In the genomic region with DNA sequence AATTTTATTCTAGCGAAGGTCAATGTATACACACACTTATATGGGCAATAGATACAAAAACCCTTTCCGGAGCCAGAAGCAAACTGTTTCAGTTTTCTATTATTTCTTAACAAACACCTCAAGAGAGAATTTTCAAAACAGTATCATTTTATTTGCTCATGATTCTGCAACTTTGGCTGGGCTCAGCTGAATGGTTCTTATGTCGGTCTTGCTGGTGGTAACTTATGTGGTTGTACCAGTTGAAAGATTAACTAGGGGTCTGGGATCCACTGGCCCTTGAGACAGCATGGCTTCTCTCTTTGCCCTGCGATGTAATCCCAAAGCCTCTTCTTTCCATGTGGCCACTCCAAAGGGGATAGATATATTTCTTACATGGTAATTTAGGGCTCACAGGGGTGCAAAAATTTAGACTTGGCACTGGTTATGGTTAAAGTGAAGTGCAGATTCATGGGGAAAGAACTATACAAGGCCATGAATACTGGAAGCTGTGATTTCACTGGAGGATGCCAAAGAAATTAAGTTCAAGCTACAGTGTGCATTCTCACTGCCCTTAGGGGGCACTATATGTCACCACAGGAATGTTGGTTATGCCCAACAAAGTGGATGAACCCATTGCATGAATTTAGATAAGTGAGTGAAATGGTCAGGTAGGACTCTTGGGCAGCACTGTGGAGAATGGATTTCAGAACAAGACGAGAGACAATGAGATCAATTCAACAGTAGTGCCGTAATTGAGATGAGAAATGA, we compare ENCODE assay signal across 21 cellular contexts.
DNase-seq lines count a peak whose midpoint lies in the region; ATAC-seq, FAIRE-seq and TF ChIP-seq lines count a peak whose summit lies in the region.
"Had no signal": no experiment of that assay in that cellular context is flagged by ENCODE, and none has a peak within 500 bp of the region (broad histone marks: within the 10 kb centered on the region; RNA-seq: fewer than 3 reads in every experiment).

No MANE protein-coding gene starts in this region.

- DNase-seq in SK-N-SH (no peak), GM23338 (ENCODE audit: low spot score) (no peak), H54 (ENCODE audit: insufficient read length, low spot score) (no peak), middle frontal gyrus (ENCODE audit: extremely low spot score, low spot score) (no peak)
- DNase-seq: CD4-positive, CD25-positive, alpha-beta regulatory T cell; DMS79; GOT3; IMR-90; Kasumi-1; MV-4-11; NCI-H1694; NCI-H69; Peyer's patch; SHP77 treated with DMSO at 0.1 percent for 48 hours had no signal

- no peaks in the 10 kb centered on the region for H3F3A ChIP-seq in SK-N-SH (replicated peaks; ENCODE audit: insufficient read depth)
- no peaks in the 10 kb centered on the region for H3F3A ChIP-seq in GM23338 (replicated peaks; ENCODE audit: low read depth)

- H3K9me3 Mint-ChIP-seq in GM23338 = peaks cover 16% of the 10 kb centered on the region

- TF ChIP-seq POLR2A in H54 (IDR thresholded peaks at IDR 0.05; ENCODE audit: low read depth, low read length) = no peak

- no peak overlapping the region for H3K4me3 Mint-ChIP-seq in GM23338
- H3K4me3 Mint-ChIP-seq: CD4-positive, CD25-positive, alpha-beta regulatory T cell; T-helper 2 cell treated with Interferon-gamma antibody and Interleukin-4, amounts not matched to agents 5 μg/mL and 100 μg/mL, for 36 hours had no signal

- no peak overlapping the region for H3K4me3 ChIP-seq in SK-N-SH (ENCODE audit: low read depth in 2 of 2, low read length in 1 of 2)
- H3K4me3 ChIP-seq in GM23338 = no peak overlapping the region
- H3K4me3 ChIP-seq in OCI-LY3 (ENCODE audit: low read length) = no peak overlapping the region
- H3K4me3 ChIP-seq: Peyer's patch had no signal

- no peaks in the 10 kb centered on the region for H3K36me3 ChIP-seq in SK-N-SH (replicated peaks in 1 of 2; ENCODE audit: control insufficient read depth in 1 of 2, insufficient read depth in 2 of 2, low read length in 1 of 2)
- no peaks in the 10 kb centered on the region; the same call in 1 of the 2 replicates for H3K36me3 ChIP-seq in GM23338 (ENCODE audit: insufficient read depth)
- H3K36me3 ChIP-seq in OCI-LY3 (replicated peaks; ENCODE audit: low read depth, low read length) = no peaks in the 10 kb centered on the region
- H3K36me3 ChIP-seq: Peyer's patch had no signal

- no peak overlapping the region for H3K27ac Mint-ChIP-seq in GM23338
- H3K27ac Mint-ChIP-seq: CD4-positive, CD25-positive, alpha-beta regulatory T cell; T-helper 2 cell treated with Interferon-gamma antibody and Interleukin-4, amounts not matched to agents 5 μg/mL and 100 μg/mL, for 36 hours had no signal

- 58% methylated on average over 6 of the region's 6 CpGs for WGBS in SK-N-SH (ENCODE audit: low lambda C conversion rate)

- no peak overlapping the region for H3K4me2 ChIP-seq in SK-N-SH
- no peak overlapping the region for H3K4me2 ChIP-seq in GM23338
- H3K4me2 ChIP-seq in OCI-LY3 (ENCODE audit: low read length) = no peak overlapping the region

- CTCF ChIA-PET in SK-N-SH (lab: Yijun Ruan, JAX) = no interaction called here

- H3K27me3 ChIP-seq in SK-N-SH (ENCODE audit: insufficient read depth) (no peaks in the 10 kb centered on the region), GM23338 (ENCODE audit: insufficient read depth) (no peaks in the 10 kb centered on the region), OCI-LY3 (ENCODE audit: low read depth, low read length) (no peaks in the 10 kb centered on the region)
- H3K27me3 ChIP-seq: Peyer's patch had no signal

- H2AFZ ChIP-seq in SK-N-SH (ENCODE audit: low read depth) = no peak overlapping the region
- no peak overlapping the region for H2AFZ ChIP-seq in GM23338
- H2AFZ ChIP-seq in OCI-LY3 (ENCODE audit: low read depth, low read length) = no peak overlapping the region

- no peak overlapping the region for H3K27ac ChIP-seq in SK-N-SH (ENCODE audit: low read depth in 2 of 2, low read length in 1 of 2)
- no peak overlapping the region for H3K27ac ChIP-seq in GM23338 (ENCODE audit: low read depth)
- H3K27ac ChIP-seq in OCI-LY3 (ENCODE audit: low read length) = no peak overlapping the region
- H3K27ac ChIP-seq: Peyer's patch had no signal

- H4K20me1 ChIP-seq in SK-N-SH (ENCODE audit: insufficient read depth) = no peaks in the 10 kb centered on the region
- no peaks in the 10 kb centered on the region for H4K20me1 ChIP-seq in GM23338 (replicated peaks; ENCODE audit: insufficient read depth)
- H4K20me1 ChIP-seq in OCI-LY3 (ENCODE audit: insufficient read depth, low read length) = no peaks in the 10 kb centered on the region

- H3K27me3 Mint-ChIP-seq in GM23338 (ENCODE audit: insufficient read depth, low read depth, poor library complexity) = no peaks in the 10 kb centered on the region
- H3K27me3 Mint-ChIP-seq: CD4-positive, CD25-positive, alpha-beta regulatory T cell had no signal

- TF ChIP-seq RAD21 in SK-N-SH (IDR thresholded peaks at IDR 0.05; ENCODE audit: low read length) = no peak

- no peaks in the 10 kb centered on the region for H3K9me3 ChIP-seq in SK-N-SH
- no peaks in the 10 kb centered on the region for H3K9me3 ChIP-seq in OCI-LY3 (ENCODE audit: insufficient read depth, low read length)
- H3K9me3 ChIP-seq: Peyer's patch had no signal

- H3K4me1 Mint-ChIP-seq in GM23338 = peaks cover 7% of the 10 kb centered on the region; the same call in 2 of the 3 replicates
- H3K4me1 Mint-ChIP-seq: CD4-positive, CD25-positive, alpha-beta regulatory T cell had no signal

- FAIRE-seq in H54 (lab: Jason Lieb, UNC) = no peak
- FAIRE-seq: G401.6, GM18507 had no signal

- H3K4me1 ChIP-seq in SK-N-SH (ENCODE audit: control insufficient read depth in 1 of 2, insufficient read depth in 2 of 2, low read depth in 1 of 2, low read length in 1 of 2) (no peaks in the 10 kb centered on the region; a peak in 1 of 4 replicates), GM23338 (ENCODE audit: insufficient read depth) (peaks cover 11% of the 10 kb centered on the region; the same call in 1 of the 2 replicates), OCI-LY3 (ENCODE audit: low read length) (no peaks in the 10 kb centered on the region)
- H3K4me1 ChIP-seq: Peyer's patch had no signal

- no peaks in the 10 kb centered on the region for H3K9me2 ChIP-seq in SK-N-SH
- H3K9me2 ChIP-seq in GM23338 (ENCODE audit: insufficient read depth) = no peaks in the 10 kb centered on the region

- POLR2A ChIA-PET in SK-N-SH (lab: Yijun Ruan, JAX) = no interaction called here

- H3K9ac ChIP-seq in SK-N-SH (no peak overlapping the region), OCI-LY3 (ENCODE audit: low read length) (no peak overlapping the region)

- TF ChIP-seq CTCF in SK-N-SH (IDR thresholded peaks at IDR 0.05) (0 out of 2 replicates have a peak, but pooled peaks have one; percentile 10), GM23338 (conservative IDR thresholded peaks at IDR 0.05; ENCODE audit: low read depth in 2 of 2) (peak; percentile 32 to 33; a peak in 3 of 4 replicates), OCI-LY3 (IDR thresholded peaks at IDR 0.05; ENCODE audit: low read depth, low read length) (peak; percentile 20)

- H3K79me2 ChIP-seq in SK-N-SH (ENCODE audit: insufficient read depth) = no peaks in the 10 kb centered on the region
- H3K79me2 ChIP-seq in GM23338 (replicated peaks; ENCODE audit: insufficient read depth) = no peaks in the 10 kb centered on the region
- H3K79me2 ChIP-seq in OCI-LY3 (ENCODE audit: low read length) = no peaks in the 10 kb centered on the region

- peaks cover 20% of the 10 kb centered on the region for H3K36me3 Mint-ChIP-seq in GM23338 (ENCODE audit: low read depth)
- H3K36me3 Mint-ChIP-seq: CD4-positive, CD25-positive, alpha-beta regulatory T cell had no signal

- no peak for ATAC-seq in SK-N-SH treated with all-trans-retinoic acid at 6 μM for 48 hours
- ATAC-seq in GM23338 = no peak
- no peak for ATAC-seq in GM19328 (IDR thresholded peaks at IDR 0.05; ENCODE audit: unreplicated experiment)
- ATAC-seq in GM21360 (IDR thresholded peaks at IDR 0.05; ENCODE audit: unreplicated experiment) = no peak

- TF ChIP-seq EP300 in SK-N-SH (IDR thresholded peaks at IDR 0.05; ENCODE audit: borderline replicate concordance in 1 of 2, low read depth in 1 of 2, low read length in 1 of 2) = no peak

TF ChIP-seq in SK-N-SH, 30 proteins besides CTCF, POLR2A, EP300 and RAD21:
- TF ChIP-seq GATA2 (CRISPR knock-in tag; IDR thresholded peaks at IDR 0.05) (no peak), JUND (IDR thresholded peaks at IDR 0.05) (no peak), RFX5 (IDR thresholded peaks at IDR 0.05; ENCODE audit: low read length) (no peak)
TF ChIP-seq in SK-N-SH: peak in this region for 0.

TF ChIP-seq in SK-N-SH treated with all-trans-retinoic acid at 6 μM for 48 hours, 23 proteins besides CTCF, POLR2A, EP300 and RAD21 (continues in another document):
- no peak for TF ChIP-seq OSR1 (CRISPR knock-in tag; IDR thresholded peaks at IDR 0.05)
- no peak for TF ChIP-seq ZFP3 (CRISPR knock-in tag; IDR thresholded peaks at IDR 0.05)
- TF ChIP-seq SNAI2 (CRISPR knock-in tag; IDR thresholded peaks at IDR 0.05) = no peak
- no peak for TF ChIP-seq ZNF565 (CRISPR knock-in tag; conservative IDR thresholded peaks at IDR 0.05; ENCODE audit: low read depth)
- TF ChIP-seq ZC3H10 (CRISPR knock-in tag; IDR thresholded peaks at IDR 0.05) = no peak

TF ChIP-seq in GM23338, 12 proteins besides CTCF, POLR2A, EP300 and RAD21:
- peak; percentile 97 for TF ChIP-seq ZNF331 (CRISPR knock-in tag; IDR thresholded peaks at IDR 0.05; ENCODE audit: low read depth)
- TF ChIP-seq POLR2AphosphoS5 (IDR thresholded peaks at IDR 0.05; ENCODE audit: low read depth) = no peak
- TF ChIP-seq EZH2phosphoT487 (IDR thresholded peaks at IDR 0.05; ENCODE audit: unreplicated experiment) = no peak
- no peak for TF ChIP-seq JUNB (IDR thresholded peaks at IDR 0.05; ENCODE audit: unreplicated experiment)
- TF ChIP-seq, protein P1, sequence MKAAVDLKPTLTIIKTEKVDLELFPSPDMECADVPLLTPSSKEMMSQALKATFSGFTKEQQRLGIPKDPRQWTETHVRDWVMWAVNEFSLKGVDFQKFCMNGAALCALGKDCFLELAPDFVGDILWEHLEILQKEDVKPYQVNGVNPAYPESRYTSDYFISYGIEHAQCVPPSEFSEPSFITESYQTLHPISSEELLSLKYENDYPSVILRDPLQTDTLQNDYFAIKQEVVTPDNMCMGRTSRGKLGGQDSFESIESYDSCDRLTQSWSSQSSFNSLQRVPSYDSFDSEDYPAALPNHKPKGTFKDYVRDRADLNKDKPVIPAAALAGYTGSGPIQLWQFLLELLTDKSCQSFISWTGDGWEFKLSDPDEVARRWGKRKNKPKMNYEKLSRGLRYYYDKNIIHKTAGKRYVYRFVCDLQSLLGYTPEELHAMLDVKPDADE (IDR thresholded peaks at IDR 0.05) = no peak
